In genomic region chr5:14705556-14705955, GRCh38 we compare ENCODE assay signal across 1 cellular context.
TF ChIP-seq lines count a peak whose summit lies in the region.

No MANE protein-coding gene starts in this region.

TF ChIP-seq in GM23338, 12 proteins besides CTCF, POLR2A, EP300 and RAD21 (continued from another document):
- TF ChIP-seq ZNF462 (CRISPR knock-in tag; IDR thresholded peaks at IDR 0.05) (no peak), JUNB (IDR thresholded peaks at IDR 0.05; ENCODE audit: unreplicated experiment) (no peak), NANOG (IDR thresholded peaks at IDR 0.05; ENCODE audit: borderline replicate concordance) (no peak), EZH2 (IDR thresholded peaks at IDR 0.05; ENCODE audit: low read depth, unreplicated experiment) (no peak), CREB1 (CRISPR knock-in tag; IDR thresholded peaks at IDR 0.05; ENCODE audit: low read depth) (no peak), STAT1 (IDR thresholded peaks at IDR 0.05; ENCODE audit: unreplicated experiment) (no peak), ZNF114 (CRISPR knock-in tag; IDR thresholded peaks at IDR 0.05) (no peak), REST (IDR thresholded peaks at IDR 0.05; ENCODE audit: unreplicated experiment) (no peak), EZH2phosphoT487 (IDR thresholded peaks at IDR 0.05; ENCODE audit: unreplicated experiment) (no peak)
